19 cellular contexts compared by ENCODE assay signal in the genomic region with DNA sequence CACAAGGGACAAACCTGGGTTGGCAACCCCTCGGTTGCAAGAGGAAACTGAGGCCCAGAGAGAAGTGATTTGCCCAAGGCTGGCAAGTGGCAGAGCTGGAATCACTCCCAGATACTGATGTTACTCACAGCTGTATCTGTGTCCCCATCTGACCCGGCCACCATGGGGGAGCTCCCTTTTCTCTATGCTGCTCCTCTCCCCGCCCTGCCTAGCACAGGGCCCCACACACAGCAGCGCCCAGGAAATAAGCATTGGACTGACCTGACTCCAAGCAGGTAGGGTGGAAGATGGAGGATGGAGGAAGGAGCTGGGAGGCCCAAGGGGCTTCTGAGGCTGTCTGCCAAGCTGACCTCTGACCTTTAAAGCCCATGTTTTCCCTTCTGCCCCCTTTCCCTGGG. TPM values are rescaled to one million over a fixed set of nuclear protein-coding genes. Genes with fewer than 3 reads are reported as not detected.
DNase-seq lines count a peak whose midpoint lies in the region; ATAC-seq, FAIRE-seq and TF ChIP-seq lines count a peak whose summit lies in the region.
"Had no signal": no experiment of that assay in that cellular context is flagged by ENCODE, and none has a peak within 500 bp of the region (broad histone marks: within the 10 kb centered on the region; RNA-seq: fewer than 3 reads in every experiment).

No MANE protein-coding gene starts in this region.

- H3K4me2 ChIP-seq in endothelial cell of umbilical vein (ENCODE audit: insufficient read depth, low read length): no peak overlapping the region
- H3K4me2 ChIP-seq: SK-N-SH had no signal

- FAIRE-seq in endothelial cell of umbilical vein (lab: Jason Lieb, UNC): no peak

- dilution Hi-C loops in endothelial cell of umbilical vein (cut with MboI; ENCODE audit: extremely low pct_ligation_motif_present, low sequenced_read_pairs): no loop called here

- no peak overlapping the region for H2AFZ ChIP-seq in endothelial cell of umbilical vein (ENCODE audit: low read depth, low read length)

- H3K4me1 ChIP-seq in endothelial cell of umbilical vein (ENCODE audit: control insufficient read depth, extremely low read depth, insufficient read depth, low read length) (peaks cover 30% of the 10 kb centered on the region), tibial artery (peaks cover 0 to 67% (median 47%) of the 10 kb centered on the region in 4 donors)

- peak; percentile 7 for DNase-seq in activated CD8-positive, alpha-beta T cell treated with anti-CD3 and anti-CD28 coated beads for 36 hours
- DNase-seq in activated CD8-positive, alpha-beta T cell treated with anti-CD3 and anti-CD28 coated beads, Interleukin-2, amount 10 ng/mL, durations not matched to agents 7 days and 5 days: no peak
- DNase-seq in endothelial cell of umbilical vein (ENCODE audit: low read depth, low spot score) (no peak), tibial artery (peak in 1 of 2 donors; percentile 68), GDM1 (lab: John Stamatoyannopoulos, UW) (no peak)
- DNase-seq in activated T-cell treated with anti-CD3 and anti-CD28 coated beads, Interleukin-2, amount 50 U/mL, for 1 hour: no peak
- DNase-seq: activated CD8-positive, alpha-beta memory T cell treated with anti-CD3 and anti-CD28 coated beads, Interleukin-2, amount 50 U/mL, for 4 hours; activated gamma-delta T cell treated with Interleukin-2 at 50 U/mL for 16 hours; amniotic stem cell; NCI-H2081 treated with DMSO at 0.1 percent for 48 hours; SK-N-SH had no signal

- no peak overlapping the region for H3K27ac Mint-ChIP-seq in activated CD8-positive, alpha-beta T cell treated with anti-CD3 and anti-CD28 coated beads for 36 hours
- no peak overlapping the region for H3K27ac Mint-ChIP-seq in activated CD8-positive, alpha-beta T cell treated with anti-CD3 and anti-CD28 coated beads, Interleukin-2, amount 10 ng/mL, durations not matched to agents 7 days and 5 days
- H3K27ac Mint-ChIP-seq: activated CD4-positive, alpha-beta T cell treated with anti-CD3 and anti-CD28 coated beads for 36 hours had no signal

- no peaks in the 10 kb centered on the region for H3K36me3 ChIP-seq in endothelial cell of umbilical vein (ENCODE audit: control insufficient read depth in 2 of 2, extremely low read depth in 1 of 2, insufficient read depth in 2 of 2, low read length in 2 of 2)
- no peaks in the 10 kb centered on the region for H3K36me3 ChIP-seq in tibial artery
- H3K36me3 ChIP-seq: BLaER1 had no signal

- H3K27ac ChIP-seq in endothelial cell of umbilical vein (ENCODE audit: insufficient read depth, low read depth, low read length) (peak overlapping the region; percentile 58), tibial artery (peak overlapping the region; percentile 95 to 97)
- H3K27ac ChIP-seq: BLaER1 had no signal

- no TSS peak for BruUV-seq in endothelial cell of umbilical vein (replicated peaks; lab: Mats Ljungman, UMichigan)

- H3K27me3 Mint-ChIP-seq in activated CD8-positive, alpha-beta T cell treated with anti-CD3 and anti-CD28 coated beads for 36 hours: peaks cover 31% of the 10 kb centered on the region
- peaks cover 34% of the 10 kb centered on the region for H3K27me3 Mint-ChIP-seq in activated CD8-positive, alpha-beta T cell treated with anti-CD3 and anti-CD28 coated beads, Interleukin-2, amount 10 ng/mL, durations not matched to agents 7 days and 5 days (ENCODE audit: low read depth)

- intact Hi-C loops in activated CD8-positive, alpha-beta T cell treated with anti-CD3 and anti-CD28 coated beads for 36 hours (cut with micrococcal nuclease): no loop called here
- intact Hi-C loops in endothelial cell of umbilical vein (cut with micrococcal nuclease): no loop called here
- intact Hi-C loops in tibial artery (cut with DNase I; ENCODE audit: low total_unique reads): no loop called here

- H3K4me3 ChIP-seq in endothelial cell of umbilical vein (replicated peaks in 1 of 3; ENCODE audit: insufficient read depth in 1 of 3, low read depth in 1 of 3, low read length in 3 of 3) (no peak overlapping the region), tibial artery (no peak overlapping the region)
- H3K4me3 ChIP-seq: BLaER1 had no signal

- H3K9ac ChIP-seq in endothelial cell of umbilical vein (replicated peaks; ENCODE audit: extremely low read depth, insufficient read depth, low read length): no peak overlapping the region
- H3K9ac ChIP-seq: BLaER1, SK-N-SH had no signal

- no peaks in the 10 kb centered on the region for H3K36me3 Mint-ChIP-seq in activated CD8-positive, alpha-beta T cell treated with anti-CD3 and anti-CD28 coated beads for 36 hours (ENCODE audit: low read depth)
- H3K36me3 Mint-ChIP-seq in activated CD8-positive, alpha-beta T cell treated with anti-CD3 and anti-CD28 coated beads, Interleukin-2, amount 10 ng/mL, durations not matched to agents 7 days and 5 days (ENCODE audit: low read depth): no peaks in the 10 kb centered on the region

- POLR2A ChIA-PET in activated CD8-positive, alpha-beta T cell treated with anti-CD3 and anti-CD28 coated beads for 36 hours (lab: Charles Lee): no interaction called here
- POLR2A ChIA-PET in activated CD8-positive, alpha-beta T cell treated with anti-CD3 and anti-CD28 coated beads, Interleukin-2, amount 10 ng/mL, durations not matched to agents 7 days and 5 days (lab: Charles Lee): no interaction called here
- POLR2A ChIA-PET in endothelial cell of umbilical vein (lab: Charles Lee): interaction anchor here (0.6 kb wide), 1 partner anchor 320 kb away, joined by 5 read pairs; no protein-coding TSS in a partner anchor

- H3K9me3 ChIP-seq in endothelial cell of umbilical vein (replicated peaks; ENCODE audit: control insufficient read depth, insufficient read depth, low read length) (no peaks in the 10 kb centered on the region), tibial artery (no peaks in the 10 kb centered on the region)
- H3K9me3 ChIP-seq: BLaER1, SK-N-SH had no signal

- no peaks in the 10 kb centered on the region for H3K27me3 ChIP-seq in endothelial cell of umbilical vein (ENCODE audit: control insufficient read depth in 2 of 2, insufficient read depth in 2 of 2, low read length in 2 of 2)
- H3K27me3 ChIP-seq in tibial artery: no peaks in the 10 kb centered on the region

- H3K79me2 ChIP-seq in endothelial cell of umbilical vein (ENCODE audit: control insufficient read depth, insufficient read depth, low read length): peaks cover 21% of the 10 kb centered on the region

- H3K4me1 Mint-ChIP-seq in activated CD8-positive, alpha-beta T cell treated with anti-CD3 and anti-CD28 coated beads for 36 hours (ENCODE audit: low read depth): peaks cover 10% of the 10 kb centered on the region
- peaks cover 10% of the 10 kb centered on the region for H3K4me1 Mint-ChIP-seq in activated CD8-positive, alpha-beta T cell treated with anti-CD3 and anti-CD28 coated beads, Interleukin-2, amount 10 ng/mL, durations not matched to agents 7 days and 5 days (ENCODE audit: low read depth)
- H3K4me1 Mint-ChIP-seq: central memory CD8-positive, alpha-beta T cell had no signal

- H3K9me1 ChIP-seq in endothelial cell of umbilical vein (replicated peaks; ENCODE audit: control insufficient read depth, extremely low read depth, insufficient read depth, low read length): no peaks in the 10 kb centered on the region

- no peaks in the 10 kb centered on the region for H4K20me1 ChIP-seq in endothelial cell of umbilical vein (replicated peaks; ENCODE audit: control insufficient read depth, extremely low read depth, insufficient read depth, low read length)

- H3K9me3 Mint-ChIP-seq in activated CD8-positive, alpha-beta T cell treated with anti-CD3 and anti-CD28 coated beads for 36 hours: no peaks in the 10 kb centered on the region
- H3K9me3 Mint-ChIP-seq in activated CD8-positive, alpha-beta T cell treated with anti-CD3 and anti-CD28 coated beads, Interleukin-2, amount 10 ng/mL, durations not matched to agents 7 days and 5 days (ENCODE audit: insufficient read depth): no peaks in the 10 kb centered on the region
- H3K9me3 Mint-ChIP-seq: central memory CD8-positive, alpha-beta T cell had no signal

- no peak for ATAC-seq in activated CD8-positive, alpha-beta T cell treated with anti-CD3 and anti-CD28 coated beads for 36 hours
- ATAC-seq in activated CD8-positive, alpha-beta T cell treated with anti-CD3 and anti-CD28 coated beads, Interleukin-2, amount 10 ng/mL, durations not matched to agents 7 days and 5 days: no peak
- ATAC-seq: activated CD4-positive, alpha-beta T cell treated with anti-CD3 and anti-CD28 coated beads for 36 hours had no signal

- no peak for TF ChIP-seq POLR2A in endothelial cell of umbilical vein (IDR thresholded peaks at IDR 0.05; ENCODE audit: low read depth, low read length)

- CTCF ChIA-PET in activated CD8-positive, alpha-beta T cell treated with anti-CD3 and anti-CD28 coated beads for 36 hours (lab: Charles Lee): interaction anchor here (0.5 to 1.6 kb wide), 3 partner anchors 14 to 146 kb away, joined by 3 to 4 read pairs (median 4); no protein-coding TSS in a partner anchor
- CTCF ChIA-PET in activated CD8-positive, alpha-beta T cell treated with anti-CD3 and anti-CD28 coated beads, Interleukin-2, amount 10 ng/mL, durations not matched to agents 7 days and 5 days (lab: Charles Lee): no interaction called here
- CTCF ChIA-PET in endothelial cell of umbilical vein (lab: Charles Lee): interaction anchor here (1.0 kb wide), 1 partner anchor 10 kb away, joined by 3 read pairs; no protein-coding TSS in a partner anchor

- TF ChIP-seq CTCF in activated CD8-positive, alpha-beta T cell treated with anti-CD3 and anti-CD28 coated beads for 36 hours (IDR thresholded peaks at IDR 0.05): no peak
- no peak for TF ChIP-seq CTCF in endothelial cell of umbilical vein (IDR thresholded peaks at IDR 0.05; ENCODE audit: extremely low read depth in 1 of 2, insufficient read depth in 1 of 2, low read depth in 1 of 2, low read length in 2 of 2)
- TF ChIP-seq CTCF in tibial artery (IDR thresholded peaks at IDR 0.05): no peak

- H3K4me3 Mint-ChIP-seq in activated CD8-positive, alpha-beta T cell treated with anti-CD3 and anti-CD28 coated beads for 36 hours: no peak overlapping the region
- H3K4me3 Mint-ChIP-seq in activated CD8-positive, alpha-beta T cell treated with anti-CD3 and anti-CD28 coated beads, Interleukin-2, amount 10 ng/mL, durations not matched to agents 7 days and 5 days: no peak overlapping the region
- H3K4me3 Mint-ChIP-seq: activated CD4-positive, alpha-beta T cell treated with anti-CD3 and anti-CD28 coated beads for 36 hours; central memory CD8-positive, alpha-beta T cell had no signal

RNA-seq across cellular contexts. Expression of a gene that starts 3.0 kb away (rescaled TPM):
- not detected for total RNA-seq in activated CD8-positive, alpha-beta T cell treated with anti-CD3 and anti-CD28 coated beads for 36 hours
- total RNA-seq in activated CD8-positive, alpha-beta T cell treated with anti-CD3 and anti-CD28 coated beads, Interleukin-2, amount 10 ng/mL, durations not matched to agents 7 days and 5 days: not detected
- 363 and 394 TPM in 2 replicates for total RNA-seq in endothelial cell of umbilical vein
- polyA plus RNA-seq in endothelial cell of umbilical vein: 414 and 436 TPM in 2 replicates
- polyA plus RNA-seq in endothelial cell of umbilical vein (2011; cell fraction: cytosol; rRNA removed): 349 and 462 TPM in 2 replicates
- 354 and 389 TPM in 2 replicates for polyA plus RNA-seq in endothelial cell of umbilical vein (2011; cell fraction: nucleus; rRNA removed)
- 254 and 300 TPM in 2 replicates for polyA plus RNA-seq in endothelial cell of umbilical vein (2012)
- 209 and 240 TPM in 2 replicates for polyA minus RNA-seq in endothelial cell of umbilical vein
- 1.9 TPM for polyA minus RNA-seq in endothelial cell of umbilical vein (2011; cell fraction: cytosol; rRNA and poly(A)+ RNA removed)
- 110 and 175 TPM in 2 replicates for polyA minus RNA-seq in endothelial cell of umbilical vein (2011; cell fraction: nucleus; rRNA and poly(A)+ RNA removed)

RNA-seq across cellular contexts. Expression of a gene that starts 13.3 kb away (rescaled TPM):
- not detected for total RNA-seq in activated CD8-positive, alpha-beta T cell treated with anti-CD3 and anti-CD28 coated beads for 36 hours
- total RNA-seq in activated CD8-positive, alpha-beta T cell treated with anti-CD3 and anti-CD28 coated beads, Interleukin-2, amount 10 ng/mL, durations not matched to agents 7 days and 5 days: not detected
- total RNA-seq in endothelial cell of umbilical vein: not detected in 2 replicates
- not detected in 2 replicates for polyA plus RNA-seq in endothelial cell of umbilical vein
- not detected in 2 replicates for polyA plus RNA-seq in endothelial cell of umbilical vein (2011; cell fraction: cytosol; rRNA removed)
- not detected in 2 replicates for polyA plus RNA-seq in endothelial cell of umbilical vein (2011; cell fraction: nucleus; rRNA removed)
- 0.14 TPM in 1 of 2 replicates, not detected in the other for polyA plus RNA-seq in endothelial cell of umbilical vein (2012)
- not detected in 2 replicates for polyA minus RNA-seq in endothelial cell of umbilical vein
- not detected for polyA minus RNA-seq in endothelial cell of umbilical vein (2011; cell fraction: cytosol; rRNA and poly(A)+ RNA removed)
- not detected in 2 replicates for polyA minus RNA-seq in endothelial cell of umbilical vein (2011; cell fraction: nucleus; rRNA and poly(A)+ RNA removed)
- total RNA-seq: A172; activated CD4-positive, alpha-beta T cell treated with anti-CD3 and anti-CD28 coated beads for 36 hours; fibroblast of villous mesenchyme; kidney epithelial cell; renal cortical epithelial cell; ureter had no signal
- polyA plus RNA-seq: SK-N-SH had no signal

RNA-seq across cellular contexts. Expression of a gene that starts 19.6 kb away (rescaled TPM):
- under 1 TPM; 0.56 to 0.81 TPM for total RNA-seq in activated CD8-positive, alpha-beta T cell treated with anti-CD3 and anti-CD28 coated beads for 36 hours
- 1 to 10 TPM; 1.6 TPM for total RNA-seq in activated CD8-positive, alpha-beta T cell treated with anti-CD3 and anti-CD28 coated beads, Interleukin-2, amount 10 ng/mL, durations not matched to agents 7 days and 5 days
- 0.76 and 1.1 TPM in 2 replicates for total RNA-seq in endothelial cell of umbilical vein
- 0.90 and 1.4 TPM in 2 replicates for polyA plus RNA-seq in endothelial cell of umbilical vein
- polyA plus RNA-seq in endothelial cell of umbilical vein (2011; cell fraction: cytosol; rRNA removed): 0.28 and 0.59 TPM in 2 replicates
- polyA plus RNA-seq in endothelial cell of umbilical vein (2011; cell fraction: nucleus; rRNA removed): 4.5 and 5.4 TPM in 2 replicates
- polyA plus RNA-seq in endothelial cell of umbilical vein (2012): 0.41 and 0.49 TPM in 2 replicates
- 0.51 and 0.81 TPM in 2 replicates for polyA minus RNA-seq in endothelial cell of umbilical vein
- polyA minus RNA-seq in endothelial cell of umbilical vein (2011; cell fraction: cytosol; rRNA and poly(A)+ RNA removed): not detected
- polyA minus RNA-seq in endothelial cell of umbilical vein (2011; cell fraction: nucleus; rRNA and poly(A)+ RNA removed): 1.3 and 2.4 TPM in 2 replicates
- total RNA-seq: A172 had no signal

RNA-seq across cellular contexts. Expression of a gene that starts 51.8 kb away (rescaled TPM):
- 1 to 10 TPM; 2.5 to 2.8 TPM for total RNA-seq in activated CD8-positive, alpha-beta T cell treated with anti-CD3 and anti-CD28 coated beads for 36 hours
- total RNA-seq in activated CD8-positive, alpha-beta T cell treated with anti-CD3 and anti-CD28 coated beads, Interleukin-2, amount 10 ng/mL, durations not matched to agents 7 days and 5 days: 1 to 10 TPM; 2.4 to 2.8 TPM
- 1.4 and 1.8 TPM in 2 replicates for total RNA-seq in endothelial cell of umbilical vein
- 0.64 and 0.92 TPM in 2 replicates for polyA plus RNA-seq in endothelial cell of umbilical vein
- 1.8 and 2.2 TPM in 2 replicates for polyA plus RNA-seq in endothelial cell of umbilical vein (2011; cell fraction: cytosol; rRNA removed)
- 0.90 and 1.3 TPM in 2 replicates for polyA plus RNA-seq in endothelial cell of umbilical vein (2011; cell fraction: nucleus; rRNA removed)
- 3.3 and 8.5 TPM in 2 replicates for polyA plus RNA-seq in endothelial cell of umbilical vein (2012)
- 0.24 and 0.70 TPM in 2 replicates for polyA minus RNA-seq in endothelial cell of umbilical vein
- 2.8 TPM for polyA minus RNA-seq in endothelial cell of umbilical vein (2011; cell fraction: cytosol; rRNA and poly(A)+ RNA removed)
- 0.29 and 0.48 TPM in 2 replicates for polyA minus RNA-seq in endothelial cell of umbilical vein (2011; cell fraction: nucleus; rRNA and poly(A)+ RNA removed)

Comparison
In these comparisons a context has a peak if more than half of its experiments do, and no peak if none do; other contexts are left out.
1. RNA of a gene that starts 3.0 kb away (total RNA-seq): 363 to 394 TPM in endothelial cell of umbilical vein; not detected in activated CD8-positive, alpha-beta T cell treated with anti-CD3 and anti-CD28 coated beads, Interleukin-2, amount 10 ng/mL, durations not matched to agents 7 days and 5 days and not detected in activated CD8-positive, alpha-beta T cell treated with anti-CD3 and anti-CD28 coated beads for 36 hours; every median in the first group is over 100 times any median in the second.